Comparison of ENCODE assay signal across 21 cellular contexts in the genomic region with DNA sequence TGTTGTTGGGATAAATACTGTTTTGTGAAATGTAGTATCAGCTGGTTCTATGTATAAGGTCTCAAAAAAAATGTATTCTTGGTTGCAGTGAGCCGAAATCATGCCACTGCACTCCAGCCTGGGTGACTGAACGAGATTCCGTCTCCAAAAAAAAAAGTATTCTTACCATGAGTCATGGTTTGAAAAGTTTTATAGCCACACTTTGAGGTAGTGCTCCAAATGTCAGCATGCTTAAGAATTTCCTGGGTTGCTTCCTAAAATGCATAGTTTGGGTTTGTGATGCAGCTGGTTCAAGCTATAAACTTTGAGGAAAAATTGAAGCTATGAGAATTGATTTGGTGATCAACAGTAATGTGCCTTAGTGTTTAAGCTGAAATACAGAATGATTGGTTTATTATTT. TPM values are rescaled to one million over a fixed set of nuclear protein-coding genes. Genes with fewer than 3 reads are reported as not detected.
DNase-seq lines count a peak whose midpoint lies in the region; ATAC-seq and TF ChIP-seq lines count a peak whose summit lies in the region.
"Had no signal": no experiment of that assay in that cellular context is flagged by ENCODE, and none has a peak within 500 bp of the region (broad histone marks: within the 10 kb centered on the region; RNA-seq: fewer than 3 reads in every experiment).

No MANE protein-coding gene starts in this region.

- no peak for TF ChIP-seq CTCF in SK-N-SH (IDR thresholded peaks at IDR 0.05)
- TF ChIP-seq CTCF in fibroblast of mammary gland (conservative IDR thresholded peaks at IDR 0.05; ENCODE audit: control insufficient read depth, insufficient read depth, low read depth, low read length), result no peak
- TF ChIP-seq CTCF in Caco-2 (IDR thresholded peaks at IDR 0.05; ENCODE audit: insufficient read depth in 1 of 2, low read depth in 1 of 2, low read length in 1 of 2, severe bottlenecking in 1 of 2, unreplicated experiment in 1 of 2), result no peak

- H3K9me3 Mint-ChIP-seq in Caco-2 (ENCODE audit: unreplicated experiment), result peaks cover 5% of the 10 kb centered on the region
- H3K9me3 Mint-ChIP-seq in effector memory CD8-positive, alpha-beta T cell, result no peaks in the 10 kb centered on the region

- H3K27me3 ChIP-seq in SK-N-SH (ENCODE audit: insufficient read depth) (no peaks in the 10 kb centered on the region), Caco-2 (replicated peaks; ENCODE audit: control insufficient read depth, insufficient read depth, low read length) (no peaks in the 10 kb centered on the region)
- H3K27me3 ChIP-seq: cardiac muscle cell had no signal

- no peak for ATAC-seq in effector memory CD8-positive, alpha-beta T cell (replicated peaks)
- ATAC-seq: sciatic nerve had no signal

- H3K36me3 ChIP-seq in SK-N-SH (replicated peaks in 1 of 2; ENCODE audit: control insufficient read depth in 1 of 2, insufficient read depth in 2 of 2, low read length in 1 of 2) (peaks cover 31 to 42% of the 10 kb centered on the region in 2 experiments), Caco-2 (ENCODE audit: control insufficient read depth, insufficient read depth, low read length) (peaks cover 4% of the 10 kb centered on the region; the same call in 1 of the 2 replicates)

- H3K36me3 Mint-ChIP-seq in Caco-2 (ENCODE audit: insufficient read depth, unreplicated experiment), result peaks cover 68% of the 10 kb centered on the region
- H3K36me3 Mint-ChIP-seq in effector memory CD8-positive, alpha-beta T cell (ENCODE audit: insufficient read depth), result peaks cover 25% of the 10 kb centered on the region

- DNase-seq in GM03348 (ENCODE audit: low spot score) (peak; percentile 79), SK-N-SH (no peak), fibroblast of mammary gland (ENCODE audit: low read depth) (peak; percentile 67), stromal cell of bone marrow (ENCODE audit: low read depth) (peak; percentile 70), NCI-H1105 (lab: John Stamatoyannopoulos, UW) (no peak), Caco-2 (no peak)
- DNase-seq in effector memory CD8-positive, alpha-beta T cell, result no peak
- DNase-seq: activated CD4-positive, CD25-positive, alpha-beta regulatory T cell treated with anti-CD3 and anti-CD28 coated beads, Interleukin-2, amount 50 U/mL, for 72 hours; activated naive CD4-positive, alpha-beta T cell; COR-L47; endodermal cell; Kasumi-1; NCI-H345; NK-92 treated with Interleukin-12 subunit alpha and Interleukin-12 subunit beta, amount 100 ng/mL, for 24 hours; occipital lobe; stimulated activated CD4-positive, alpha-beta T cell treated with anti-CD3 and anti-CD28 coated beads, Interleukin-4, amount 100 ng/mL, for 1 hour; stimulated activated CD8-positive, alpha-beta memory T cell treated with anti-CD3 and anti-CD28 coated beads, Interleukin-4, amount 100 ng/mL, for 48 hours; T-helper 2 cell had no signal

- H2AFZ ChIP-seq in SK-N-SH (ENCODE audit: low read depth), result no peak overlapping the region

- H3K4me3 ChIP-seq in SK-N-SH (ENCODE audit: low read depth in 2 of 2, low read length in 1 of 2), result no peak overlapping the region
- no peak overlapping the region for H3K4me3 ChIP-seq in fibroblast of mammary gland (ENCODE audit: control insufficient read depth, low read depth, low read length)
- H3K4me3 ChIP-seq in Caco-2 (ENCODE audit: low read depth, low read length), result no peak overlapping the region
- H3K4me3 ChIP-seq: cardiac muscle cell had no signal

- peaks cover 0 to 5% of the 10 kb centered on the region in 2 experiments; a peak in 1 of 4 replicates for H3K4me1 ChIP-seq in SK-N-SH (ENCODE audit: control insufficient read depth in 1 of 2, insufficient read depth in 2 of 2, low read depth in 1 of 2, low read length in 1 of 2)
- peaks cover 3% of the 10 kb centered on the region for H3K4me1 ChIP-seq in Caco-2

- no TSS peak for BruUV-seq in Caco-2 (replicated peaks; lab: Mats Ljungman, UMichigan)

- TF ChIP-seq RAD21 in SK-N-SH (IDR thresholded peaks at IDR 0.05; ENCODE audit: low read length), result no peak

- H3K9me2 ChIP-seq in SK-N-SH, result no peaks in the 10 kb centered on the region

- H3K27ac Mint-ChIP-seq in Caco-2 (ENCODE audit: unreplicated experiment), result no peak overlapping the region
- H3K27ac Mint-ChIP-seq in effector memory CD8-positive, alpha-beta T cell, result no peak overlapping the region
- H3K27ac Mint-ChIP-seq: endodermal cell, mesothelial cell of epicardium had no signal

- H3K27me3 Mint-ChIP-seq in Caco-2 (ENCODE audit: insufficient read depth, unreplicated experiment), result no peaks in the 10 kb centered on the region
- H3K27me3 Mint-ChIP-seq in effector memory CD8-positive, alpha-beta T cell, result no peaks in the 10 kb centered on the region

- CTCF ChIA-PET in SK-N-SH (lab: Yijun Ruan, JAX) (interaction anchor here (3.1 kb wide), 1 partner anchor 12 kb away, joined by 19 read pairs; no protein-coding TSS in a partner anchor), Caco-2 (lab: Charles Lee) (no interaction called here)

- no peak overlapping the region for H3K4me2 ChIP-seq in SK-N-SH

- POLR2A ChIA-PET in SK-N-SH (lab: Yijun Ruan, JAX), result no interaction called here
- POLR2A ChIA-PET in Caco-2 (lab: Charles Lee), result interaction anchor here (0.7 kb wide), 2 partner anchors 32 to 876 kb away, joined by 3 to 6 read pairs; no protein-coding TSS in a partner anchor

- no peak for TF ChIP-seq EP300 in SK-N-SH (IDR thresholded peaks at IDR 0.05; ENCODE audit: borderline replicate concordance in 1 of 2, low read depth in 1 of 2, low read length in 1 of 2)

- no peaks in the 10 kb centered on the region for H3K79me2 ChIP-seq in SK-N-SH (ENCODE audit: insufficient read depth)

- intact Hi-C loops in Caco-2 (cut with micrococcal nuclease; ENCODE audit: unreplicated experiment), result no loop called here

- peaks cover 7% of the 10 kb centered on the region for H3F3A ChIP-seq in SK-N-SH (replicated peaks; ENCODE audit: insufficient read depth)

- H3K9ac ChIP-seq in SK-N-SH, result no peak overlapping the region

- H4K20me1 ChIP-seq in SK-N-SH (ENCODE audit: insufficient read depth), result no peaks in the 10 kb centered on the region

- 65% methylated on average over 3 of the region's 3 CpGs for WGBS in SK-N-SH (ENCODE audit: low lambda C conversion rate)

- peaks cover 5% of the 10 kb centered on the region for H3K4me1 Mint-ChIP-seq in Caco-2 (ENCODE audit: low read depth, unreplicated experiment)
- peaks cover 2 to 14% of the 10 kb centered on the region in 2 donors for H3K4me1 Mint-ChIP-seq in effector memory CD8-positive, alpha-beta T cell (ENCODE audit: low read depth in 2 of 2)
- H3K4me1 Mint-ChIP-seq: endodermal cell had no signal

- peak overlapping the region in 1 of 2 experiments; percentile 5; a peak in 1 of 4 replicates for H3K27ac ChIP-seq in SK-N-SH (ENCODE audit: low read depth in 2 of 2, low read length in 1 of 2)
- H3K27ac ChIP-seq: cardiac muscle cell had no signal

- no peaks in the 10 kb centered on the region for H3K9me3 ChIP-seq in SK-N-SH
- H3K9me3 ChIP-seq in Caco-2, result no peaks in the 10 kb centered on the region

- no peak overlapping the region for H3K4me3 Mint-ChIP-seq in Caco-2 (ENCODE audit: unreplicated experiment)
- H3K4me3 Mint-ChIP-seq in effector memory CD8-positive, alpha-beta T cell, result no peak overlapping the region
- H3K4me3 Mint-ChIP-seq: endodermal cell, mesothelial cell of epicardium had no signal

TF ChIP-seq in SK-N-SH, 30 proteins besides CTCF, POLR2A, EP300 and RAD21:
- no peak for TF ChIP-seq FOXJ3 (CRISPR knock-in tag; IDR thresholded peaks at IDR 0.05)
- no peak for TF ChIP-seq CHD2 (IDR thresholded peaks at IDR 0.05; ENCODE audit: low read length, partially characterized antibody)
- no peak for TF ChIP-seq YY1 (IDR thresholded peaks at IDR 0.05; ENCODE audit: low read depth)
- TF ChIP-seq TCF12 (IDR thresholded peaks at IDR 0.05), result peak; percentile 27; the same call in 1 of the 2 replicates
- no peak for TF ChIP-seq TEAD4 (IDR thresholded peaks at IDR 0.05; ENCODE audit: borderline replicate concordance, insufficient read depth)
- TF ChIP-seq FOSL2 (IDR thresholded peaks at IDR 0.05; ENCODE audit: borderline replicate concordance, low read depth), result peak; percentile 61; the same call in 1 of the 2 replicates
- peak; percentile 6; the same call in 1 of the 2 replicates for TF ChIP-seq JUND (IDR thresholded peaks at IDR 0.05)

RNA-seq across cellular contexts. Expression of a gene that starts 48.0 kb away (rescaled TPM):
- polyA plus RNA-seq in SK-N-SH (2012; rRNA removed), result 7.7 and 7.9 TPM in 2 replicates
- 6.7 and 7.3 TPM in 2 replicates for polyA plus RNA-seq in SK-N-SH (2012; cell fraction: cytosol; rRNA removed)
- polyA plus RNA-seq in SK-N-SH (2012; cell fraction: nucleus; rRNA removed), result 7.7 and 15.3 TPM in 2 replicates
- total RNA-seq in Caco-2 (2022), result 78.7 and 89.9 TPM in 2 replicates

Comparison
In these comparisons a context has a peak if more than half of its experiments do, and no peak if none do; other contexts are left out.
1. DNase-seq: peak in GM03348 (single experiment), fibroblast of mammary gland (single experiment) and stromal cell of bone marrow (single experiment); none in SK-N-SH (single experiment), NCI-H1105 (single experiment), Caco-2 (0 of 2) and effector memory CD8-positive, alpha-beta T cell (0 of 3).